1 cellular context compared by ENCODE assay signal in the genomic region with DNA sequence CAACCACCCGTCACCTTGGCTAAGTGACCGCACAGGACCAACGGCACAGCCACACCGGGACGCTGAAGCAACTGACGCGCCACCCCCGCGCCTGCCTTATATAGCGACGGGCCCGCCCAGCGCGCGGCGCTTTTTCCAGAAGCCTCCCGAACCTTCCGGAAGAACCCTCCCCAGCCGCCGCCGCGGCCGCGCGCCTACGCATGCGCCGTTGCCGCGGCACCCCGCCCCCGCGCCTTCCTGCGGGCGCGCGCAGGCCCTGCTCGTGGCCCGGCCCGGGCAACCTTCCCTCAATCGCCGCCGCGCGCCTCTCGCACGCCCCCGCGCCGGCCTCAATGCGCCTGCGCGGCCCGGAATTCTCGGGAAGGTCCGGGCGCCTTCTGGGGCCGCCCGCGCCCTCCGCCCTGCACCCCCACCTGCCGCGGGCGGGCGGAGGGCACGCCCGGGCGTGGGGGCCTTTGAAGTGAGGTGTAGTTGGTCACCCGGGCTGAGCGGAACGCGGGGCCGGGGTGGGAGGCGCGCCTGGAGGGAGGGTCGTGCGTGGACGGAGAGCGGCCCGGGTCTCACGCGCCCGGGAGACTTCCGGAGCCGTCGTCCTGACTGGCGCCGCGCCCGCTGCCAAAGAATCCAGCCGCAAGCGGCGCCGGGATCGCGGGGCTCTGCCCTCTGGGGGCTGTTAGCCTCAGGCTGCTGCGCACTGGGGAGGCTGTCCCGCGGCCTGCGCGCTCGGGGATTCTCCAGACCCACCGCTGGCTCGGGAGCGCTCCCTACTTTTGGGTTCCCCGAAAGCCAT.
TF ChIP-seq lines count a peak whose summit lies in the region.

HSP90AA1 (minus strand) TSS at position 73 of the 790 bp plus-strand sequence. CDS start 666 bp downstream, outside the sequence.

TF ChIP-seq in HepG2, 621 proteins besides CTCF, POLR2A, EP300 and RAD21 (continued from another document and continues in another):
- TF ChIP-seq, protein P1, sequence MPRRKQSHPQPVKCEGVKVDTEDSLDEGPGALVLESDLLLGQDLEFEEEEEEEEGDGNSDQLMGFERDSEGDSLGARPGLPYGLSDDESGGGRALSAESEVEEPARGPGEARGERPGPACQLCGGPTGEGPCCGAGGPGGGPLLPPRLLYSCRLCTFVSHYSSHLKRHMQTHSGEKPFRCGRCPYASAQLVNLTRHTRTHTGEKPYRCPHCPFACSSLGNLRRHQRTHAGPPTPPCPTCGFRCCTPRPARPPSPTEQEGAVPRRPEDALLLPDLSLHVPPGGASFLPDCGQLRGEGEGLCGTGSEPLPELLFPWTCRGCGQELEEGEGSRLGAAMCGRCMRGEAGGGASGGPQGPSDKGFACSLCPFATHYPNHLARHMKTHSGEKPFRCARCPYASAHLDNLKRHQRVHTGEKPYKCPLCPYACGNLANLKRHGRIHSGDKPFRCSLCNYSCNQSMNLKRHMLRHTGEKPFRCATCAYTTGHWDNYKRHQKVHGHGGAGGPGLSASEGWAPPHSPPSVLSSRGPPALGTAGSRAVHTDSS (CRISPR knock-in tag; conservative IDR thresholded peaks at IDR 0.05), result no peak
- TF ChIP-seq, protein P2, sequence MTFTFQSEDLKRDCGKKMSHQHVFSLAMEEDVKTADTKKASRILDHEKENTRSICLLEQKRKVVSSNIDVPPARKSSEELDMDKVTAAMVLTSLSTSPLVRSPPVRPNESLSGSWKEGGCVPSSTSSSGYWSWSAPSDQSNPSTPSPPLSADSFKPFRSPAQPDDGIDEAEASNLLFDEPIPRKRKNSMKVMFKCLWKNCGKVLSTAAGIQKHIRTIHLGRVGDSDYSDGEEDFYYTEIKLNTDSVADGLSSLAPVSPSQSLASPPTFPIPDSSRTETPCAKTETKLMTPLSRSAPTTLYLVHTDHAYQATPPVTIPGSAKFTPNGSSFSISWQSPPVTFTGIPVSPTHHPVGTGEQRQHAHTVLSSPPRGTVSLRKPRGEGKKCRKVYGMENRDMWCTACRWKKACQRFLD (CRISPR knock-in tag; IDR thresholded peaks at IDR 0.05; ENCODE audit: borderline replicate concordance), result peak; percentile 69; the same call in 1 of the 2 replicates
- 0 out of 2 replicates have a peak, but pooled peaks have one; percentile 12 for TF ChIP-seq SOX5 (CRISPR knock-in tag; IDR thresholded peaks at IDR 0.05; ENCODE audit: borderline replicate concordance)
- peak; percentile 50; the same call in 1 of the 2 replicates for TF ChIP-seq BORCS8-MEF2B (CRISPR knock-in tag; IDR thresholded peaks at IDR 0.05)
- no peak for TF ChIP-seq ZNF781 (CRISPR knock-in tag; IDR thresholded peaks at IDR 0.05; ENCODE audit: borderline replicate concordance, not compliant biosample characterization)
- peak; percentile 30; the same call in 1 of the 2 replicates for TF ChIP-seq PPARG (CRISPR knock-in tag; conservative IDR thresholded peaks at IDR 0.05)
- peak; percentile 78; the same call in 1 of the 2 replicates for TF ChIP-seq SNAI1 (CRISPR knock-in tag; IDR thresholded peaks at IDR 0.05; ENCODE audit: borderline replicate concordance)
- TF ChIP-seq ZNF558 (CRISPR knock-in tag; IDR thresholded peaks at IDR 0.05; ENCODE audit: borderline replicate concordance), result peak; percentile 94; the same call in 1 of the 2 replicates
- TF ChIP-seq BHLHE40 (IDR thresholded peaks at IDR 0.05; ENCODE audit: low read length), result no peak
- no peak for TF ChIP-seq FOXP1 (IDR thresholded peaks at IDR 0.05)
- no peak for TF ChIP-seq FOXP1 (CRISPR knock-in tag; IDR thresholded peaks at IDR 0.05)
- TF ChIP-seq CSRNP1 (CRISPR knock-in tag; IDR thresholded peaks at IDR 0.05), result 0 out of 2 replicates have a peak, but pooled peaks have one; percentile 1
- no peak; the same call in 1 of the 2 replicates for TF ChIP-seq ZNF75D (CRISPR knock-in tag; IDR thresholded peaks at IDR 0.05; ENCODE audit: borderline replicate concordance)
- TF ChIP-seq SIX1 (CRISPR knock-in tag; IDR thresholded peaks at IDR 0.05; ENCODE audit: borderline replicate concordance), result no peak
- peak; percentile 65; the same call in 1 of the 2 replicates for TF ChIP-seq DNMT3B (CRISPR knock-in tag; conservative IDR thresholded peaks at IDR 0.05)
- no peak for TF ChIP-seq SRSF9 (IDR thresholded peaks at IDR 0.05; ENCODE audit: borderline replicate concordance, insufficient read depth, low read depth, low read length, poor library complexity, severe bottlenecking)
- no peak for TF ChIP-seq SATB2 (CRISPR knock-in tag; IDR thresholded peaks at IDR 0.05)
- TF ChIP-seq SRF (IDR thresholded peaks at IDR 0.05; ENCODE audit: low read depth, low read length), result peak; percentile 83
- TF ChIP-seq ZNF205 (CRISPR knock-in tag; IDR thresholded peaks at IDR 0.05), result 0 out of 2 replicates have a peak, but pooled peaks have one; percentile 43
- peak; percentile 20; the same call in 1 of the 2 replicates for TF ChIP-seq ZNF331 (CRISPR knock-in tag; IDR thresholded peaks at IDR 0.05)
- TF ChIP-seq SP4 (CRISPR knock-in tag; IDR thresholded peaks at IDR 0.05), result peak; percentile 52; the same call in 1 of the 2 replicates
- TF ChIP-seq, protein P3, sequence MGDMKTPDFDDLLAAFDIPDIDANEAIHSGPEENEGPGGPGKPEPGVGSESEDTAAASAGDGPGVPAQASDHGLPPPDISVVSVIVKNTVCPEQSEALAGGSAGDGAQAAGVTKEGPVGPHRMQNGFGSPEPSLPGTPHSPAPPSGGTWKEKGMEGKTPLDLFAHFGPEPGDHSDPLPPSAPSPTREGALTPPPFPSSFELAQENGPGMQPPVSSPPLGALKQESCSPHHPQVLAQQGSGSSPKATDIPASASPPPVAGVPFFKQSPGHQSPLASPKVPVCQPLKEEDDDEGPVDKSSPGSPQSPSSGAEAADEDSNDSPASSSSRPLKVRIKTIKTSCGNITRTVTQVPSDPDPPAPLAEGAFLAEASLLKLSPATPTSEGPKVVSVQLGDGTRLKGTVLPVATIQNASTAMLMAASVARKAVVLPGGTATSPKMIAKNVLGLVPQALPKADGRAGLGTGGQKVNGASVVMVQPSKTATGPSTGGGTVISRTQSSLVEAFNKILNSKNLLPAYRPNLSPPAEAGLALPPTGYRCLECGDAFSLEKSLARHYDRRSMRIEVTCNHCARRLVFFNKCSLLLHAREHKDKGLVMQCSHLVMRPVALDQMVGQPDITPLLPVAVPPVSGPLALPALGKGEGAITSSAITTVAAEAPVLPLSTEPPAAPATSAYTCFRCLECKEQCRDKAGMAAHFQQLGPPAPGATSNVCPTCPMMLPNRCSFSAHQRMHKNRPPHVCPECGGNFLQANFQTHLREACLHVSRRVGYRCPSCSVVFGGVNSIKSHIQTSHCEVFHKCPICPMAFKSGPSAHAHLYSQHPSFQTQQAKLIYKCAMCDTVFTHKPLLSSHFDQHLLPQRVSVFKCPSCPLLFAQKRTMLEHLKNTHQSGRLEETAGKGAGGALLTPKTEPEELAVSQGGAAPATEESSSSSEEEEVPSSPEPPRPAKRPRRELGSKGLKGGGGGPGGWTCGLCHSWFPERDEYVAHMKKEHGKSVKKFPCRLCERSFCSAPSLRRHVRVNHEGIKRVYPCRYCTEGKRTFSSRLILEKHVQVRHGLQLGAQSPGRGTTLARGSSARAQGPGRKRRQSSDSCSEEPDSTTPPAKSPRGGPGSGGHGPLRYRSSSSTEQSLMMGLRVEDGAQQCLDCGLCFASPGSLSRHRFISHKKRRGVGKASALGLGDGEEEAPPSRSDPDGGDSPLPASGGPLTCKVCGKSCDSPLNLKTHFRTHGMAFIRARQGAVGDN (CRISPR knock-in tag; IDR thresholded peaks at IDR 0.05), result peak; percentile 98
- peak; percentile 43 for TF ChIP-seq SKI (IDR thresholded peaks at IDR 0.05; ENCODE audit: partially characterized antibody)
- peak; percentile 85 for TF ChIP-seq GATA4 (IDR thresholded peaks at IDR 0.05; ENCODE audit: borderline replicate concordance, low read depth)
- TF ChIP-seq THAP11 (CRISPR knock-in tag; IDR thresholded peaks at IDR 0.05), result peak; percentile 79
- no peak; the same call in 1 of the 2 replicates for TF ChIP-seq ATF5 (CRISPR knock-in tag; IDR thresholded peaks at IDR 0.05; ENCODE audit: low read depth)
- no peak for TF ChIP-seq SIN3B (IDR thresholded peaks at IDR 0.05; ENCODE audit: low read length)
- peak; percentile 29; the same call in 1 of the 2 replicates for TF ChIP-seq SAFB2 (CRISPR knock-in tag; IDR thresholded peaks at IDR 0.05; ENCODE audit: borderline replicate concordance, low read depth)
- TF ChIP-seq, protein P4, sequence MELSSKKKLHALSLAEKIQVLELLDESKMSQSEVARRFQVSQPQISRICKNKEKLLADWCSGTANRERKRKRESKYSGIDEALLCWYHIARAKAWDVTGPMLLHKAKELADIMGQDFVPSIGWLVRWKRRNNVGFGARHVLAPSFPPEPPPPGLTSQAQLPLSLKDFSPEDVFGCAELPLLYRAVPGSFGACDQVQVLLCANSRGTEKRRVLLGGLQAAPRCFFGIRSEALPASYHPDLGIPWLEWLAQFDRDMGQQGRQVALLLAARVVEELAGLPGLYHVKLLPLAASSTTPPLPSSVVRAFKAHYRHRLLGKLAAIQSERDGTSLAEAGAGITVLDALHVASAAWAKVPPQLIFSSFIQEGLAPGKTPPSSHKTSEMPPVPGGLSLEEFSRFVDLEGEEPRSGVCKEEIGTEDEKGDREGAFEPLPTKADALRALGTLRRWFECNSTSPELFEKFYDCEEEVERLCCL (CRISPR knock-in tag; IDR thresholded peaks at IDR 0.05; ENCODE audit: borderline replicate concordance), result no peak
- peak; percentile 76 for TF ChIP-seq RBM39 (IDR thresholded peaks at IDR 0.05; ENCODE audit: low read depth, low read length, poor library complexity, severe bottlenecking)
- TF ChIP-seq ZNF724P (CRISPR knock-in tag; IDR thresholded peaks at IDR 0.05; ENCODE audit: borderline replicate concordance), result peak; percentile 43; the same call in 1 of the 2 replicates
- TF ChIP-seq, protein P5, sequence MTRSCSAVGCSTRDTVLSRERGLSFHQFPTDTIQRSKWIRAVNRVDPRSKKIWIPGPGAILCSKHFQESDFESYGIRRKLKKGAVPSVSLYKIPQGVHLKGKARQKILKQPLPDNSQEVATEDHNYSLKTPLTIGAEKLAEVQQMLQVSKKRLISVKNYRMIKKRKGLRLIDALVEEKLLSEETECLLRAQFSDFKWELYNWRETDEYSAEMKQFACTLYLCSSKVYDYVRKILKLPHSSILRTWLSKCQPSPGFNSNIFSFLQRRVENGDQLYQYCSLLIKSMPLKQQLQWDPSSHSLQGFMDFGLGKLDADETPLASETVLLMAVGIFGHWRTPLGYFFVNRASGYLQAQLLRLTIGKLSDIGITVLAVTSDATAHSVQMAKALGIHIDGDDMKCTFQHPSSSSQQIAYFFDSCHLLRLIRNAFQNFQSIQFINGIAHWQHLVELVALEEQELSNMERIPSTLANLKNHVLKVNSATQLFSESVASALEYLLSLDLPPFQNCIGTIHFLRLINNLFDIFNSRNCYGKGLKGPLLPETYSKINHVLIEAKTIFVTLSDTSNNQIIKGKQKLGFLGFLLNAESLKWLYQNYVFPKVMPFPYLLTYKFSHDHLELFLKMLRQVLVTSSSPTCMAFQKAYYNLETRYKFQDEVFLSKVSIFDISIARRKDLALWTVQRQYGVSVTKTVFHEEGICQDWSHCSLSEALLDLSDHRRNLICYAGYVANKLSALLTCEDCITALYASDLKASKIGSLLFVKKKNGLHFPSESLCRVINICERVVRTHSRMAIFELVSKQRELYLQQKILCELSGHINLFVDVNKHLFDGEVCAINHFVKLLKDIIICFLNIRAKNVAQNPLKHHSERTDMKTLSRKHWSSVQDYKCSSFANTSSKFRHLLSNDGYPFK (CRISPR knock-in tag; IDR thresholded peaks at IDR 0.05; ENCODE audit: borderline replicate concordance), result 0 out of 2 replicates have a peak, but pooled peaks have one; percentile 23
- TF ChIP-seq MAZ (IDR thresholded peaks at IDR 0.05; ENCODE audit: borderline replicate concordance, low read depth, low read length), result peak; percentile 89
- peak; percentile 75 for TF ChIP-seq MAZ (CRISPR knock-in tag; IDR thresholded peaks at IDR 0.05; ENCODE audit: low read depth)
- TF ChIP-seq ZNF556 (CRISPR knock-in tag; IDR thresholded peaks at IDR 0.05; ENCODE audit: borderline replicate concordance), result peak; percentile 23; the same call in 1 of the 2 replicates
- TF ChIP-seq ZNF589 (CRISPR knock-in tag; conservative IDR thresholded peaks at IDR 0.05), result 0 out of 2 replicates have a peak, but pooled peaks have one; percentile 21
- TF ChIP-seq MED13 (CRISPR knock-in tag; IDR thresholded peaks at IDR 0.05), result peak; percentile 67; the same call in 1 of the 2 replicates
- 0 out of 2 replicates have a peak, but pooled peaks have one; percentile 61 for TF ChIP-seq ZNF766 (CRISPR knock-in tag; IDR thresholded peaks at IDR 0.05; ENCODE audit: borderline replicate concordance)
- TF ChIP-seq GMEB1 (CRISPR knock-in tag; IDR thresholded peaks at IDR 0.05; ENCODE audit: borderline replicate concordance), result peak; percentile 56
- TF ChIP-seq HOXA9 (CRISPR knock-in tag; IDR thresholded peaks at IDR 0.05; ENCODE audit: borderline replicate concordance), result no peak
